In genomic region chr2:55213822-55214221, GRCh38 we compare ENCODE assay signal across 2 cellular contexts.
TF ChIP-seq lines count a peak whose summit lies in the region.

No MANE protein-coding gene starts in this region.

TF ChIP-seq in K562, 482 proteins besides CTCF, POLR2A, EP300 and RAD21:
- TF ChIP-seq MBD2 (IDR thresholded peaks at IDR 0.05; ENCODE audit: borderline replicate concordance, low read depth): no peak
- TF ChIP-seq TBP (optimal IDR thresholded peaks at IDR 0.05; ENCODE audit: low read depth, low read length): no peak
- peak; percentile 4 for TF ChIP-seq MEIS2 (IDR thresholded peaks at IDR 0.05; ENCODE audit: partially characterized antibody)

TF ChIP-seq in GM12891, 5 proteins besides CTCF, POLR2A, EP300 and RAD21:
- no peak for TF ChIP-seq SPI1 (IDR thresholded peaks at IDR 0.05; ENCODE audit: low read depth, low read length)
TF ChIP-seq in GM12891: peak in this region for 0.
